21 cellular contexts compared by ENCODE assay signal in genomic region chr7:23925088-23925487, GRCh38.
"Had no signal": no experiment of that assay in that cellular context is flagged by ENCODE, and none has a peak within 500 bp of the region (broad histone marks: within the 10 kb centered on the region; RNA-seq: fewer than 3 reads in every experiment).

No MANE protein-coding gene starts in this region.

- H3K27me3 Mint-ChIP-seq: effector memory CD8-positive, alpha-beta T cell had no signal

- H3K27ac ChIP-seq: epithelial cell of prostate, esophagus squamous epithelium, left lung, lower lobe of right lung, parathyroid adenoma, prostate gland, right lobe of liver, tibial nerve, upper lobe of right lung, vagina had no signal

- H3K4me1 ChIP-seq: esophagus squamous epithelium, left lung, lower lobe of right lung, parathyroid adenoma, prostate gland, right lobe of liver, tibial nerve, upper lobe of right lung, vagina had no signal

- H3K36me3 ChIP-seq: esophagus squamous epithelium, left lung, lower lobe of right lung, prostate gland, right lobe of liver, tibial nerve, upper lobe of right lung, vagina had no signal

- H2AFZ ChIP-seq: parathyroid adenoma had no signal

- H3K4me3 Mint-ChIP-seq: effector memory CD8-positive, alpha-beta T cell; immature natural killer cell; naive B cell; nephron progenitor cell; stimulated activated effector memory CD8-positive, alpha-beta T cell treated with anti-CD3 and anti-CD28 coated beads, Interleukin-12 subunit alpha, Interleukin-12 subunit beta, amount 100 ng/mL, for 72 hours; stimulated activated naive CD8-positive, alpha-beta T cell treated with anti-CD3 and anti-CD28 coated beads, Interleukin-15, Interleukin-2, amounts not matched to agents 100 ng/mL and 50 ng/mL, for 24 hours had no signal

- ATAC-seq: effector memory CD8-positive, alpha-beta T cell; left lung; lower lobe of right lung; right lobe of liver; stimulated activated effector memory CD8-positive, alpha-beta T cell treated with anti-CD3 and anti-CD28 coated beads, Interleukin-12 subunit alpha, Interleukin-12 subunit beta, amount 100 ng/mL, for 72 hours; upper lobe of right lung had no signal

- H3K9me3 ChIP-seq: esophagus squamous epithelium, left lung, lower lobe of right lung, prostate gland, right lobe of liver, tibial nerve, upper lobe of right lung, vagina had no signal

- H3K27ac Mint-ChIP-seq: effector memory CD8-positive, alpha-beta T cell; immature natural killer cell; naive B cell; nephron progenitor cell; stimulated activated effector memory CD8-positive, alpha-beta T cell treated with anti-CD3 and anti-CD28 coated beads, Interleukin-12 subunit alpha, Interleukin-12 subunit beta, amount 100 ng/mL, for 72 hours; stimulated activated naive CD8-positive, alpha-beta T cell treated with anti-CD3 and anti-CD28 coated beads, Interleukin-15, Interleukin-2, amounts not matched to agents 100 ng/mL and 50 ng/mL, for 24 hours had no signal

- H3K79me2 ChIP-seq: parathyroid adenoma had no signal

- DNase-seq: effector memory CD8-positive, alpha-beta T cell; esophagus squamous epithelium; foreskin fibroblast; immature natural killer cell; left lung; lower lobe of right lung; mesenchymal stem cell; midbrain; naive B cell; nephron progenitor cell; right lobe of liver; stimulated activated CD4-positive, alpha-beta T cell treated with anti-CD3 and anti-CD28 coated beads, Interleukin-4, amount 100 ng/mL, for 1 hour; stimulated activated CD8-positive, alpha-beta memory T cell treated with anti-CD3 and anti-CD28 coated beads, Interleukin-4, amount 100 ng/mL, for 48 hours; upper lobe of right lung had no signal

- H3K9me3 Mint-ChIP-seq: effector memory CD8-positive, alpha-beta T cell; naive B cell; nephron progenitor cell; stimulated activated effector memory CD8-positive, alpha-beta T cell treated with anti-CD3 and anti-CD28 coated beads, Interleukin-12 subunit alpha, Interleukin-12 subunit beta, amount 100 ng/mL, for 72 hours; stimulated activated naive CD8-positive, alpha-beta T cell treated with anti-CD3 and anti-CD28 coated beads, Interleukin-15, Interleukin-2, amounts not matched to agents 100 ng/mL and 50 ng/mL, for 24 hours had no signal

- H3K9ac ChIP-seq: parathyroid adenoma had no signal

- H3K36me3 Mint-ChIP-seq: immature natural killer cell; naive B cell; stimulated activated effector memory CD8-positive, alpha-beta T cell treated with anti-CD3 and anti-CD28 coated beads, Interleukin-12 subunit alpha, Interleukin-12 subunit beta, amount 100 ng/mL, for 72 hours had no signal

- H3K4me3 ChIP-seq: esophagus squamous epithelium, left lung, lower lobe of right lung, prostate gland, right lobe of liver, tibial nerve, upper lobe of right lung, vagina had no signal

- H3K4me1 Mint-ChIP-seq: immature natural killer cell; naive B cell; stimulated activated effector memory CD8-positive, alpha-beta T cell treated with anti-CD3 and anti-CD28 coated beads, Interleukin-12 subunit alpha, Interleukin-12 subunit beta, amount 100 ng/mL, for 72 hours had no signal

- H3K27me3 ChIP-seq: esophagus squamous epithelium, left lung, right lobe of liver, tibial nerve, upper lobe of right lung, vagina had no signal
